In genomic region chr9:99811598-99812383, GRCh38 we compare ENCODE assay signal across 11 cellular contexts. TPM values are rescaled to one million over a fixed set of nuclear protein-coding genes. Genes with fewer than 3 reads are reported as not detected.
DNase-seq lines count a peak whose midpoint lies in the region; ATAC-seq and TF ChIP-seq lines count a peak whose summit lies in the region.
"Had no signal": no experiment of that assay in that cellular context is flagged by ENCODE, and none has a peak within 500 bp of the region (broad histone marks: within the 10 kb centered on the region; RNA-seq: fewer than 3 reads in every experiment).

No MANE protein-coding gene starts in this region.

- no peaks in the 10 kb centered on the region for H3K4me1 ChIP-seq in CD4-positive, alpha-beta memory T cell (ENCODE audit: insufficient read depth, low read length)

- H3K4me3 ChIP-seq in CD4-positive, alpha-beta memory T cell (ENCODE audit: low read length in 2 of 2), result no peak overlapping the region
- H3K4me3 ChIP-seq: sigmoid colon had no signal

- no peak for DNase-seq in central memory CD8-positive, alpha-beta T cell (ENCODE audit: low spot score in 2 of 2)
- no peak for DNase-seq in DMS79 treated with DMSO at 0.1 percent for 48 hours (lab: John Stamatoyannopoulos, UW)
- DNase-seq in type B pancreatic cell (ENCODE audit: extremely low spot score, unreplicated experiment), result no peak
- no peak for DNase-seq in OCI-M1 (lab: John Stamatoyannopoulos, UW)
- no peak for DNase-seq in CD4-positive, alpha-beta memory T cell
- DNase-seq: NCI-H2171, sigmoid colon had no signal

- no peak for TF ChIP-seq CTCF in type B pancreatic cell (conservative IDR thresholded peaks at IDR 0.05)

- peaks cover 6% of the 10 kb centered on the region for H3K36me3 Mint-ChIP-seq in central memory CD8-positive, alpha-beta T cell (ENCODE audit: insufficient read depth)
- peaks cover 9% of the 10 kb centered on the region for H3K36me3 Mint-ChIP-seq in type B pancreatic cell
- no peaks in the 10 kb centered on the region for H3K36me3 Mint-ChIP-seq in CD4-positive, alpha-beta memory T cell

- H3K36me3 ChIP-seq in CD4-positive, alpha-beta memory T cell (ENCODE audit: insufficient read depth, low read length), result no peaks in the 10 kb centered on the region
- H3K36me3 ChIP-seq: sigmoid colon had no signal

- CTCF ChIA-PET in CD4-positive, alpha-beta memory T cell (lab: Charles Lee; ENCODE audit: partially characterized antibody), result interaction anchor here (1.2 kb wide), 1 partner anchor 546 kb away, joined by 3 read pairs; no protein-coding TSS in a partner anchor

- ATAC-seq in GM18511 (IDR thresholded peaks at IDR 0.05; ENCODE audit: unreplicated experiment) (peak; percentile 83), GM21381 (IDR thresholded peaks at IDR 0.05; ENCODE audit: unreplicated experiment) (peak; percentile 72), HG03280 (IDR thresholded peaks at IDR 0.05; ENCODE audit: unreplicated experiment) (peak; percentile 49)
- ATAC-seq in central memory CD8-positive, alpha-beta T cell (replicated peaks; ENCODE audit: extremely low read depth, poor library complexity, severe bottlenecking), result peak; percentile 73

- H3K27ac ChIP-seq in CD4-positive, alpha-beta memory T cell (ENCODE audit: low read depth, low read length), result no peak overlapping the region
- H3K27ac ChIP-seq: KMS-11, sigmoid colon had no signal

- H3K4me3 Mint-ChIP-seq in central memory CD8-positive, alpha-beta T cell, result no peak overlapping the region
- no peak overlapping the region for H3K4me3 Mint-ChIP-seq in type B pancreatic cell
- no peak overlapping the region for H3K4me3 Mint-ChIP-seq in CD4-positive, alpha-beta memory T cell

- H3K27ac Mint-ChIP-seq in central memory CD8-positive, alpha-beta T cell (ENCODE audit: low read depth), result no peak overlapping the region
- H3K27ac Mint-ChIP-seq in type B pancreatic cell, result no peak overlapping the region
- H3K27ac Mint-ChIP-seq in CD4-positive, alpha-beta memory T cell, result peak overlapping the region in 1 of 7 donors; percentile 33

- intact Hi-C loops in CD4-positive, alpha-beta memory T cell (cut with micrococcal nuclease), result no loop called here

- no peaks in the 10 kb centered on the region for H3K27me3 ChIP-seq in CD4-positive, alpha-beta memory T cell (ENCODE audit: insufficient read depth, low read length)
- H3K27me3 ChIP-seq: sigmoid colon had no signal

- H3K9me3 ChIP-seq in CD4-positive, alpha-beta memory T cell (ENCODE audit: control insufficient read depth in 1 of 2, low read length in 2 of 2), result no peaks in the 10 kb centered on the region
- H3K9me3 ChIP-seq: sigmoid colon had no signal

- no peaks in the 10 kb centered on the region for H3K27me3 Mint-ChIP-seq in central memory CD8-positive, alpha-beta T cell
- H3K27me3 Mint-ChIP-seq in type B pancreatic cell, result no peaks in the 10 kb centered on the region
- H3K27me3 Mint-ChIP-seq in CD4-positive, alpha-beta memory T cell, result peaks cover 6 to 8% of the 10 kb centered on the region in 2 donors

- H3K9me3 Mint-ChIP-seq in central memory CD8-positive, alpha-beta T cell, result no peaks in the 10 kb centered on the region
- no peaks in the 10 kb centered on the region for H3K9me3 Mint-ChIP-seq in type B pancreatic cell
- H3K9me3 Mint-ChIP-seq in CD4-positive, alpha-beta memory T cell, result no peaks in the 10 kb centered on the region

- H3K4me1 Mint-ChIP-seq in central memory CD8-positive, alpha-beta T cell, result peaks cover 16% of the 10 kb centered on the region
- peaks cover 7% of the 10 kb centered on the region for H3K4me1 Mint-ChIP-seq in type B pancreatic cell (ENCODE audit: unreplicated experiment)
- H3K4me1 Mint-ChIP-seq in CD4-positive, alpha-beta memory T cell, result peaks cover 0 to 6% (median 5%) of the 10 kb centered on the region in 4 donors

- POLR2A ChIA-PET in CD4-positive, alpha-beta memory T cell (lab: Charles Lee; ENCODE audit: partially characterized antibody), result no interaction called here

RNA-seq across cellular contexts. Expression of gene NR4A3, which starts 9.9 kb away (rescaled TPM):
- 2.0 and 3.4 TPM in 2 replicates for total RNA-seq in type B pancreatic cell (ENCODE audit: low replicate concordance)
- under 1 TPM; 0.33 to 0.35 TPM for total RNA-seq in CD4-positive, alpha-beta memory T cell
- 1 to 10 TPM in 1 of 2 donors, under 1 TPM in 1; 0.17 to 1.4 TPM for polyA plus RNA-seq in CD4-positive, alpha-beta memory T cell
